9 cellular contexts compared by ENCODE assay signal in genomic region chr15:29674661-29675533, GRCh38.
DNase-seq lines count a peak whose midpoint lies in the region; ATAC-seq, FAIRE-seq and TF ChIP-seq lines count a peak whose summit lies in the region.
"Had no signal": no experiment of that assay in that cellular context is flagged by ENCODE, and none has a peak within 500 bp of the region (broad histone marks: within the 10 kb centered on the region; RNA-seq: fewer than 3 reads in every experiment).

No MANE protein-coding gene starts in this region.

- peaks cover 18 to 19% (median 18%) of the 10 kb centered on the region in 3 donors for H3K4me1 ChIP-seq in pancreas

- POLR2A ChIA-PET in RWPE1 (lab: Yijun Ruan, JAX; ENCODE audit: low non-redundant PET), result no interaction called here

- H3K27ac ChIP-seq in RWPE1, result peak overlapping the region; percentile 14
- peak overlapping the region; percentile 68 to 86 (median 80) for H3K27ac ChIP-seq in pancreas

- WGBS in pancreas, 2 donors, result 2 to 3% methylated on average over 54 to 71 of the region's 74 CpGs

- H3K27me3 ChIP-seq in pancreas, result no peaks in the 10 kb centered on the region

- H3K4me3 ChIP-seq in pancreas, result peak overlapping the region; percentile 51 to 69 (median 54)

- CTCF ChIA-PET in RWPE1 (lab: Yijun Ruan, JAX), result no interaction called here

- FAIRE-seq in pancreas (lab: Jason Lieb, UNC), result no peak

- intact Hi-C loops in Right ventricle myocardium superior (cut with DNase I), result loop anchor here (10.0 kb wide), 1 partner anchor 400 kb away; no protein-coding TSS in a partner anchor
- intact Hi-C loops in pancreas (cut with DNase I), result no loop called here

- ATAC-seq in Right ventricle myocardium superior (ENCODE audit: poor library complexity), result peak; percentile 87
- peak; percentile 68 to 80 (median 77) for ATAC-seq in pancreas
- no peak for ATAC-seq in HG03159 (IDR thresholded peaks at IDR 0.05; ENCODE audit: unreplicated experiment)
- ATAC-seq in HG03469 (IDR thresholded peaks at IDR 0.05; ENCODE audit: unreplicated experiment), result no peak

- DNase-seq in Daoy (ENCODE audit: low read depth) (peak; percentile 76), RWPE1 (ENCODE audit: low spot score) (peak; percentile 45), Right ventricle myocardium superior (peak; percentile 53), pancreas (peak; percentile 82 to 92 (median 88)), NOMO-1 (lab: John Stamatoyannopoulos, UW; ENCODE audit: unreplicated experiment in 2 of 2) (no peak), Ammon's horn (ENCODE audit: low spot score) (no peak)
- DNase-seq: activated CD4-positive, alpha-beta T cell treated with anti-CD3 and anti-CD28 coated beads, Interleukin-2, amount 10 ng/mL, durations not matched to agents 7 days and 5 days had no signal

- H3K9me3 ChIP-seq in pancreas, result no peaks in the 10 kb centered on the region

- TF ChIP-seq CTCF in RWPE1 (conservative IDR thresholded peaks at IDR 0.05; ENCODE audit: low read depth) (no peak), pancreas (IDR thresholded peaks at IDR 0.05) (no peak)

- H3K36me3 ChIP-seq in pancreas, result no peaks in the 10 kb centered on the region

Comparison
In these comparisons a context has a peak if more than half of its experiments do, and no peak if none do; other contexts are left out.
1. DNase-seq: peak in Daoy (single experiment), RWPE1 (single experiment), Right ventricle myocardium superior (single experiment) and pancreas (6 of 6); none in NOMO-1 (0 of 2) and Ammon's horn (single experiment).
2. ATAC-seq: peak in Right ventricle myocardium superior (single experiment) and pancreas (4 of 4); none in HG03159 (single experiment) and HG03469 (single experiment).